8 cellular contexts compared by ENCODE assay signal in genomic region chr15:43799209-43799944, GRCh38. TPM values are rescaled to one million over a fixed set of nuclear protein-coding genes. Genes with fewer than 3 reads are reported as not detected.
DNase-seq lines count a peak whose midpoint lies in the region; ATAC-seq and TF ChIP-seq lines count a peak whose summit lies in the region.

No MANE protein-coding gene starts in this region.

- H3K4me1 ChIP-seq in HUES6 (ENCODE audit: control insufficient read depth, insufficient read depth, low read length) (peaks cover 38% of the 10 kb centered on the region), muscle layer of duodenum (ENCODE audit: control insufficient read depth in 1 of 2, insufficient read depth in 2 of 2, low read length in 2 of 2) (peaks cover 22 to 37% of the 10 kb centered on the region in 2 donors)

- no peak for TF ChIP-seq CTCF in CD14-positive monocyte (IDR thresholded peaks at IDR 0.05)

- H3K4me1 Mint-ChIP-seq in CD14-positive monocyte = peaks cover 50% of the 10 kb centered on the region
- peaks cover 49% of the 10 kb centered on the region for H3K4me1 Mint-ChIP-seq in activated naive CD8-positive, alpha-beta T cell treated with anti-CD3 and anti-CD28 coated beads for 36 hours

- no peak for DNase-seq in CD14-positive monocyte (ENCODE audit: low spot score)
- peak; percentile 20 for DNase-seq in activated naive CD8-positive, alpha-beta T cell treated with anti-CD3 and anti-CD28 coated beads for 36 hours
- DNase-seq in SIG-M5 (lab: John Stamatoyannopoulos, UW) = no peak
- DNase-seq in SKM-1 (lab: John Stamatoyannopoulos, UW; ENCODE audit: unreplicated experiment) = no peak
- DNase-seq in retina = no peak

- intact Hi-C loops in CD14-positive monocyte (cut with micrococcal nuclease) = no loop called here

- no peaks in the 10 kb centered on the region for H3K9me3 ChIP-seq in HUES6 (ENCODE audit: control insufficient read depth, insufficient read depth, low read depth, low read length)
- no peaks in the 10 kb centered on the region for H3K9me3 ChIP-seq in muscle layer of duodenum (ENCODE audit: control insufficient read depth in 1 of 2, low read length in 2 of 2)

- H3K36me3 Mint-ChIP-seq in CD14-positive monocyte = peaks cover 51 to 67% of the 10 kb centered on the region in 2 donors
- H3K36me3 Mint-ChIP-seq in activated naive CD8-positive, alpha-beta T cell treated with anti-CD3 and anti-CD28 coated beads for 36 hours = peaks cover 53% of the 10 kb centered on the region

- peaks cover 0 to 2% (median 0%) of the 10 kb centered on the region in 3 donors for H3K27me3 Mint-ChIP-seq in CD14-positive monocyte (ENCODE audit: low read depth in 3 of 3)
- no peaks in the 10 kb centered on the region for H3K27me3 Mint-ChIP-seq in activated naive CD8-positive, alpha-beta T cell treated with anti-CD3 and anti-CD28 coated beads for 36 hours

- H3K9me3 Mint-ChIP-seq in CD14-positive monocyte = no peaks in the 10 kb centered on the region
- peaks cover 3% of the 10 kb centered on the region for H3K9me3 Mint-ChIP-seq in activated naive CD8-positive, alpha-beta T cell treated with anti-CD3 and anti-CD28 coated beads for 36 hours

- peak overlapping the region; percentile 48 for H3K9ac ChIP-seq in HUES6 (ENCODE audit: low read length)

- H3K27ac ChIP-seq in HUES6 (ENCODE audit: low read depth, low read length) (peak overlapping the region; percentile 48; the same call in 1 of the 2 replicates), muscle layer of duodenum (ENCODE audit: low read length) (peak overlapping the region; percentile 98)

- H3K27me3 ChIP-seq in HUES6 (ENCODE audit: control insufficient read depth, insufficient read depth, low read length) = no peaks in the 10 kb centered on the region
- no peaks in the 10 kb centered on the region for H3K27me3 ChIP-seq in muscle layer of duodenum (ENCODE audit: low read depth, low read length)

- no peak for ATAC-seq in GM18858 (IDR thresholded peaks at IDR 0.05; ENCODE audit: unreplicated experiment)

- H3K36me3 ChIP-seq in HUES6 (ENCODE audit: control insufficient read depth, insufficient read depth, low read length) (peaks cover 66% of the 10 kb centered on the region), muscle layer of duodenum (ENCODE audit: control insufficient read depth in 1 of 2, insufficient read depth in 2 of 2, low read length in 2 of 2) (peaks cover 42 to 57% of the 10 kb centered on the region in 2 donors)

- H3K27ac Mint-ChIP-seq in CD14-positive monocyte = peak overlapping the region; percentile 49 to 100 (median 99)
- peak overlapping the region; percentile 96 for H3K27ac Mint-ChIP-seq in activated naive CD8-positive, alpha-beta T cell treated with anti-CD3 and anti-CD28 coated beads for 36 hours

- H3K4me3 ChIP-seq in HUES6 (ENCODE audit: low read depth, low read length) = no peak overlapping the region
- peak overlapping the region; percentile 96 to 98 for H3K4me3 ChIP-seq in muscle layer of duodenum (ENCODE audit: low read depth in 1 of 2, low read length in 2 of 2)

- H3K4me3 Mint-ChIP-seq in CD14-positive monocyte = no peak overlapping the region
- H3K4me3 Mint-ChIP-seq in activated naive CD8-positive, alpha-beta T cell treated with anti-CD3 and anti-CD28 coated beads for 36 hours = no peak overlapping the region

RNA-seq across cellular contexts. Expression of gene SERINC4, which starts 0.6 kb away (rescaled TPM):
- polyA plus RNA-seq in CD14-positive monocyte = under 1 TPM; 0.56 to 0.70 TPM
- total RNA-seq in activated naive CD8-positive, alpha-beta T cell treated with anti-CD3 and anti-CD28 coated beads for 36 hours = under 1 TPM; 0.08 to 0.14 TPM

RNA-seq across cellular contexts. Expression of gene HYPK, which starts 1.0 kb away (rescaled TPM):
- polyA plus RNA-seq in CD14-positive monocyte = 1 to 10 TPM; 4.4 to 5.3 TPM
- total RNA-seq in activated naive CD8-positive, alpha-beta T cell treated with anti-CD3 and anti-CD28 coated beads for 36 hours = 10 to 100 TPM; 20.9 to 24.0 TPM

RNA-seq across cellular contexts. Expression of gene SERF2, which starts 7.3 kb away (rescaled TPM):
- 1,000 to 10,000 TPM; 2,483 to 3,135 TPM for polyA plus RNA-seq in CD14-positive monocyte
- total RNA-seq in activated naive CD8-positive, alpha-beta T cell treated with anti-CD3 and anti-CD28 coated beads for 36 hours = 100 to 1,000 TPM; 695 to 709 TPM

RNA-seq across cellular contexts. Expression of gene ELL3, which starts 22.6 kb away (rescaled TPM):
- 1 to 10 TPM in 1 of 2 donors, under 1 TPM in 1; 0.29 to 1.2 TPM for polyA plus RNA-seq in CD14-positive monocyte
- total RNA-seq in activated naive CD8-positive, alpha-beta T cell treated with anti-CD3 and anti-CD28 coated beads for 36 hours = 1 to 10 TPM; 1.4 to 2.4 TPM

RNA-seq across cellular contexts. Expression of gene MFAP1, which starts 25.1 kb away (rescaled TPM):
- 1 to 10 TPM; 3.7 TPM for polyA plus RNA-seq in CD14-positive monocyte
- total RNA-seq in activated naive CD8-positive, alpha-beta T cell treated with anti-CD3 and anti-CD28 coated beads for 36 hours = 10 to 100 TPM; 48.3 to 49.6 TPM
